Comparison of ENCODE assay signal across 21 cellular contexts in the genomic region with DNA sequence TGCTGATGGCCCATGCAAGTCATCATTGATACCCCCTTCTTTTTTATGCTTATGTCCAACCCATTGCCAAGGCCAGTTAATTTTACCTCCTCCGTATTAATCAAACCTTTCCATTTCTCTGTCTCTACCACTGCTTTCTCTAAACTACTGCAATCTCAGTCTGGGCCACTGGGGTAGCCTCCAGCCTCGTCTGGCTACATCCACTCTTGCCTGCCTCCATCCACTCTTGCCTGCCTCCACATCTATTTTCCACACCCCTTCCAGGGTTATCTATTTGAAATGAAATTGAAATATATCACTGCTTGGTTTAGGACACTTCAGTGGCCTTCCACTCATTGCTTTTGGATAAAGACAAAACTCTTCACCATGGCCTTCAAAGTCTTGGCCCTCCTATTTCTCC.
"Had no signal": no experiment of that assay in that cellular context is flagged by ENCODE, and none has a peak within 500 bp of the region (broad histone marks: within the 10 kb centered on the region; RNA-seq: fewer than 3 reads in every experiment).

No MANE protein-coding gene starts in this region.

- H3K27ac ChIP-seq: coronary artery, gastrocnemius medialis, heart right ventricle, ovary, tibial artery, upper lobe of right lung had no signal

- DNase-seq: cerebellar nuclear complex; effector CD8-positive, alpha-beta T cell; gastrocnemius medialis; heart right ventricle; hypothalamus; mammary epithelial cell; natural killer cell; ovary; right cardiac atrium; small intestine; stimulated activated CD4-positive, alpha-beta T cell treated with anti-CD3 and anti-CD28 coated beads, Interleukin-4, amount 100 ng/mL, for 1 hour; stimulated activated CD8-positive, alpha-beta memory T cell treated with anti-CD3 and anti-CD28 coated beads, Interleukin-4, amount 100 ng/mL, for 48 hours; tibial artery; upper lobe of right lung had no signal

- H3K4me1 ChIP-seq: gastrocnemius medialis, upper lobe of right lung had no signal

- H3K4me1 Mint-ChIP-seq: natural killer cell; stimulated activated effector memory CD8-positive, alpha-beta T cell treated with anti-CD3 and anti-CD28 coated beads, Interleukin-12 subunit alpha, Interleukin-12 subunit beta, amount 100 ng/mL, for 72 hours had no signal

- H3K4me3 ChIP-seq: coronary artery, gastrocnemius medialis, heart right ventricle, ovary, tibial artery, upper lobe of right lung had no signal

- H3K36me3 Mint-ChIP-seq: natural killer cell; stimulated activated effector memory CD8-positive, alpha-beta T cell treated with anti-CD3 and anti-CD28 coated beads, Interleukin-12 subunit alpha, Interleukin-12 subunit beta, amount 100 ng/mL, for 72 hours had no signal

- H3K4me3 Mint-ChIP-seq: natural killer cell; neural crest cell; stimulated activated effector memory CD8-positive, alpha-beta T cell treated with anti-CD3 and anti-CD28 coated beads, Interleukin-12 subunit alpha, Interleukin-12 subunit beta, amount 100 ng/mL, for 72 hours; stimulated activated naive CD8-positive, alpha-beta T cell treated with anti-CD3 and anti-CD28 coated beads, Interleukin-15, Interleukin-2, amounts not matched to agents 100 ng/mL and 50 ng/mL, for 24 hours had no signal

- H3K36me3 ChIP-seq: gastrocnemius medialis, heart right ventricle, ovary, tibial artery, upper lobe of right lung had no signal

- H3K27me3 ChIP-seq: gastrocnemius medialis, ovary, tibial artery, upper lobe of right lung had no signal

- ATAC-seq: esophagus mucosa; gastrocnemius medialis; heart right ventricle; left lobe of liver; natural killer cell; right cardiac atrium; stimulated activated effector memory CD8-positive, alpha-beta T cell treated with anti-CD3 and anti-CD28 coated beads, Interleukin-12 subunit alpha, Interleukin-12 subunit beta, amount 100 ng/mL, for 72 hours; upper lobe of right lung had no signal

- H3K27me3 Mint-ChIP-seq: stimulated activated naive CD8-positive, alpha-beta T cell treated with anti-CD3 and anti-CD28 coated beads, Interleukin-15, Interleukin-2, amounts not matched to agents 100 ng/mL and 50 ng/mL, for 24 hours had no signal

- H3K27ac Mint-ChIP-seq: natural killer cell; progenitor cell of endocrine pancreas; stimulated activated effector memory CD8-positive, alpha-beta T cell treated with anti-CD3 and anti-CD28 coated beads, Interleukin-12 subunit alpha, Interleukin-12 subunit beta, amount 100 ng/mL, for 72 hours; stimulated activated naive CD8-positive, alpha-beta T cell treated with anti-CD3 and anti-CD28 coated beads, Interleukin-15, Interleukin-2, amounts not matched to agents 100 ng/mL and 50 ng/mL, for 24 hours had no signal

- H3K9me3 Mint-ChIP-seq: natural killer cell; stimulated activated effector memory CD8-positive, alpha-beta T cell treated with anti-CD3 and anti-CD28 coated beads, Interleukin-12 subunit alpha, Interleukin-12 subunit beta, amount 100 ng/mL, for 72 hours; stimulated activated naive CD8-positive, alpha-beta T cell treated with anti-CD3 and anti-CD28 coated beads, Interleukin-15, Interleukin-2, amounts not matched to agents 100 ng/mL and 50 ng/mL, for 24 hours had no signal

- H3K9me3 ChIP-seq: gastrocnemius medialis, ovary, tibial artery, upper lobe of right lung had no signal
